In the genomic region with DNA sequence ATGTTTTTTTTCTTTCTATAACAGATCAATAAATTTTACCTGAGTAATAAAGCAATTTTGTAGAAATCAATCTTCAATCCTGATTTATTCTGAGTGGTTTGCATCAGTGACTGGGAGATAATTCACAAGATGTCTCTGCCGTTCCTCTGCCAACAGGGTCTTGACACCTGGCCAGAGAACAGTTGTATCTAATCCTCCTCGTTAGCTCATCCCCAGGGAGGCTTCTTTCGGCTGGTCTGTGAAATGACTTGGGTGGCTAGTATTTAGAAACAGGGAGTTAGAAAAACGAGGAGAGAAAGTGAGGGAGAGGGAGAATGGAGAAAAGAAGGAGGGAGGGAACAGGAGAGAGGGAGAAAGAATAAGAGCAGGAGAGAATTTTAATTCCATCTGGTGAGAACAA, we compare ENCODE assay signal across 23 cellular contexts.
A peak's percentile ranks its signal among the peaks of the same experiment; 100 is the strongest.
DNase-seq lines count a peak whose midpoint lies in the region; ATAC-seq and TF ChIP-seq lines count a peak whose summit lies in the region.
"Had no signal": no experiment of that assay in that cellular context is flagged by ENCODE, and none has a peak within 500 bp of the region (broad histone marks: within the 10 kb centered on the region; RNA-seq: fewer than 3 reads in every experiment).

No MANE protein-coding gene starts in this region.

- no peak for TF ChIP-seq CTCF in H9 (conservative IDR thresholded peaks at IDR 0.05)
- no peak for TF ChIP-seq CTCF in glutamatergic neuron (IDR thresholded peaks at IDR 0.05; ENCODE audit: partially characterized antibody, unreplicated experiment)
- TF ChIP-seq CTCF in osteocyte (IDR thresholded peaks at IDR 0.05), result no peak

- H4K8ac ChIP-seq in H9 (replicated peaks; ENCODE audit: insufficient read length, low read depth, low read length), result no peak overlapping the region

- no peak overlapping the region for H4K5ac ChIP-seq in H9 (ENCODE audit: insufficient read length, low read depth, low read length)

- H3K27me3 Mint-ChIP-seq in H9 (ENCODE audit: low read depth) (no peaks in the 10 kb centered on the region), glutamatergic neuron (ENCODE audit: unreplicated experiment) (peaks cover 2% of the 10 kb centered on the region), osteocyte (ENCODE audit: unreplicated experiment) (no peaks in the 10 kb centered on the region)
- H3K27me3 Mint-ChIP-seq: activated B cell treated with CpG ODN at 0.5 μM for 24 hours; activated CD8-positive, alpha-beta T cell treated with anti-CD3 and anti-CD28 coated beads for 36 hours; central memory CD8-positive, alpha-beta T cell had no signal

- H3K4me3 Mint-ChIP-seq in H9 (peak overlapping the region in 1 of 2 experiments; percentile 33; a peak in 2 of 5 replicates), glutamatergic neuron (ENCODE audit: unreplicated experiment) (peak overlapping the region; percentile 70), osteocyte (ENCODE audit: unreplicated experiment) (no peak overlapping the region)
- H3K4me3 Mint-ChIP-seq: activated B cell treated with CpG ODN at 0.5 μM for 24 hours; activated CD8-positive, alpha-beta T cell treated with anti-CD3 and anti-CD28 coated beads for 36 hours; B cell; central memory CD8-positive, alpha-beta T cell; mesothelial cell of epicardium; nephron progenitor cell had no signal

- H2BK5ac ChIP-seq in H9 (ENCODE audit: insufficient read length, low read length), result no peak overlapping the region

- ATAC-seq in GM21576 (IDR thresholded peaks at IDR 0.05; ENCODE audit: unreplicated experiment), result no peak
- ATAC-seq in GM19328 (IDR thresholded peaks at IDR 0.05; ENCODE audit: unreplicated experiment), result no peak
- ATAC-seq: activated CD8-positive, alpha-beta T cell treated with anti-CD3 and anti-CD28 coated beads for 36 hours; esophagus mucosa; HepG2; left colon; Panc1; psoas muscle had no signal

- H3K4me2 ChIP-seq in H9 (ENCODE audit: insufficient read depth, insufficient read length, low read length), result no peak overlapping the region

- no CpG with 5 or more reads among the region's 4 CpGs for WGBS in H9 (ENCODE audit: extremely low coverage, insufficient read length, low lambda C conversion rate)

- DNase-seq in H9 (no peak), NCI-H1092 (lab: John Stamatoyannopoulos, UW) (peak; percentile 83), NCI-H345 (lab: John Stamatoyannopoulos, UW) (peak; percentile 80), glutamatergic neuron (no peak), DMS53 treated with DMSO at 0.1 percent for 48 hours (lab: John Stamatoyannopoulos, UW; ENCODE audit: unreplicated experiment) (no peak), osteocyte (ENCODE audit: extremely low spot score, unreplicated experiment) (no peak)
- DNase-seq: activated B cell treated with CpG ODN at 0.5 μM for 24 hours; activated CD8-positive, alpha-beta T cell treated with anti-CD3 and anti-CD28 coated beads for 36 hours; activated naive CD4-positive, alpha-beta T cell treated with Interleukin-2 at 50 U/mL for 16 hours; activated T-cell treated with anti-CD3 and anti-CD28 coated beads, Interleukin-2, amount 50 U/mL, for 1 hour; GM23248; left colon; NCI-H526; nephron progenitor cell; psoas muscle had no signal

- H3K4me1 Mint-ChIP-seq in H9 (peaks cover 46 to 50% of the 10 kb centered on the region in 2 experiments), glutamatergic neuron (ENCODE audit: low read depth, unreplicated experiment) (peaks cover 16% of the 10 kb centered on the region), osteocyte (ENCODE audit: unreplicated experiment) (peaks cover 18% of the 10 kb centered on the region)
- H3K4me1 Mint-ChIP-seq: activated B cell treated with CpG ODN at 0.5 μM for 24 hours; B cell; central memory CD8-positive, alpha-beta T cell had no signal

- no peaks in the 10 kb centered on the region for H3K27me3 ChIP-seq in H9 (ENCODE audit: insufficient read depth, low read length)

- no peak overlapping the region for H2AK5ac ChIP-seq in H9 (ENCODE audit: insufficient read length, low read length)

- H3K36me3 Mint-ChIP-seq in H9 (ENCODE audit: insufficient read depth in 1 of 3, low read depth in 3 of 3) (peaks cover 0 to 8% (median 2%) of the 10 kb centered on the region in 3 experiments; a peak in 4 of 7 replicates), glutamatergic neuron (ENCODE audit: unreplicated experiment) (no peaks in the 10 kb centered on the region), osteocyte (ENCODE audit: unreplicated experiment) (no peaks in the 10 kb centered on the region)

- no peaks in the 10 kb centered on the region for H3K79me2 ChIP-seq in H9 (ENCODE audit: insufficient read depth, low read length)

- H3K9me3 ChIP-seq in H9 (ENCODE audit: control insufficient read depth, low read depth, low read length), result no peaks in the 10 kb centered on the region
- H3K9me3 ChIP-seq: psoas muscle had no signal

- H3K27ac Mint-ChIP-seq in H9, result peak overlapping the region in 2 of 3 experiments; percentile 68 to 83; a peak in 4 of 7 replicates
- peak overlapping the region; percentile 91 for H3K27ac Mint-ChIP-seq in glutamatergic neuron (ENCODE audit: unreplicated experiment)
- H3K27ac Mint-ChIP-seq in osteocyte (ENCODE audit: unreplicated experiment), result no peak overlapping the region
- H3K27ac Mint-ChIP-seq: activated B cell treated with CpG ODN at 0.5 μM for 24 hours; activated CD8-positive, alpha-beta T cell treated with anti-CD3 and anti-CD28 coated beads for 36 hours; B cell; mesothelial cell of epicardium; nephron progenitor cell had no signal

- peaks cover 20% of the 10 kb centered on the region; the same call in 1 of the 2 replicates for H3K4me1 ChIP-seq in H9 (ENCODE audit: insufficient read depth, low read length)
- H3K4me1 ChIP-seq: psoas muscle had no signal

- H2AFZ ChIP-seq in H9 (ENCODE audit: low read length), result no peak overlapping the region
- H2AFZ ChIP-seq: GM23248 had no signal

- no peak overlapping the region for H3K23ac ChIP-seq in H9 (ENCODE audit: insufficient read length, low read depth, low read length)

- H3K9me3 Mint-ChIP-seq in H9, result peaks cover 3% of the 10 kb centered on the region in 2 experiments; a peak in 3 of 5 replicates
- peaks cover 2% of the 10 kb centered on the region for H3K9me3 Mint-ChIP-seq in glutamatergic neuron (ENCODE audit: unreplicated experiment)
- peaks cover 4% of the 10 kb centered on the region for H3K9me3 Mint-ChIP-seq in osteocyte (ENCODE audit: unreplicated experiment)
- H3K9me3 Mint-ChIP-seq: activated B cell treated with CpG ODN at 0.5 μM for 24 hours; activated CD8-positive, alpha-beta T cell treated with anti-CD3 and anti-CD28 coated beads for 36 hours had no signal

- no peak overlapping the region for H2BK20ac ChIP-seq in H9 (ENCODE audit: low read depth, low read length, poor library complexity, severe bottlenecking)

- no peak overlapping the region for H3K14ac ChIP-seq in H9 (ENCODE audit: insufficient read depth, low read length)

- H3K18ac ChIP-seq in H9 (ENCODE audit: insufficient read length, low read depth, low read length), result no peak overlapping the region

- no peak overlapping the region for H3K4ac ChIP-seq in H9 (ENCODE audit: low read depth, low read length)

- H4K91ac ChIP-seq in H9 (ENCODE audit: insufficient read length, low read depth, low read length), result no peak overlapping the region

- no peak overlapping the region for H3T11ph ChIP-seq in H9 (ENCODE audit: low read length)

- no peaks in the 10 kb centered on the region for H4K20me1 ChIP-seq in H9 (ENCODE audit: control insufficient read depth, insufficient read depth, insufficient read length)

- H3K79me1 ChIP-seq in H9 (ENCODE audit: insufficient read depth, low read depth, low read length, poor library complexity, severe bottlenecking), result no peaks in the 10 kb centered on the region

- H2BK12ac ChIP-seq in H9 (ENCODE audit: insufficient read length, low read depth, low read length), result no peak overlapping the region

- no peak overlapping the region for H2BK15ac ChIP-seq in H9 (ENCODE audit: low read depth, low read length)

- no peak overlapping the region for H3K9ac ChIP-seq in H9 (ENCODE audit: extremely low read depth, insufficient read length, low read length)
- H3K9ac ChIP-seq: GM23248 had no signal

- H2BK120ac ChIP-seq in H9 (ENCODE audit: low read depth, low read length, poor library complexity, severe bottlenecking), result no peak overlapping the region

- no peak overlapping the region for H3K56ac ChIP-seq in H9 (ENCODE audit: insufficient read length, low read depth, low read length)

- peak overlapping the region; percentile 25 for H3K27ac ChIP-seq in H9 (ENCODE audit: insufficient read length, low read depth, low read length)
- H3K27ac ChIP-seq: GM23248, psoas muscle had no signal

- no peaks in the 10 kb centered on the region for H3K23me2 ChIP-seq in H9 (ENCODE audit: insufficient read length, low read depth, low read length, poor library complexity, severe bottlenecking)

Comparison
In these comparisons a context has a peak if more than half of its experiments do, and no peak if none do; other contexts are left out.
1. DNase-seq: peak in NCI-H1092 (single experiment) and NCI-H345 (single experiment); none in H9 (single experiment), glutamatergic neuron (single experiment), DMS53 treated with DMSO at 0.1 percent for 48 hours (single experiment) and osteocyte (single experiment).